Comparison of ENCODE assay signal across 7 cellular contexts in the genomic region with DNA sequence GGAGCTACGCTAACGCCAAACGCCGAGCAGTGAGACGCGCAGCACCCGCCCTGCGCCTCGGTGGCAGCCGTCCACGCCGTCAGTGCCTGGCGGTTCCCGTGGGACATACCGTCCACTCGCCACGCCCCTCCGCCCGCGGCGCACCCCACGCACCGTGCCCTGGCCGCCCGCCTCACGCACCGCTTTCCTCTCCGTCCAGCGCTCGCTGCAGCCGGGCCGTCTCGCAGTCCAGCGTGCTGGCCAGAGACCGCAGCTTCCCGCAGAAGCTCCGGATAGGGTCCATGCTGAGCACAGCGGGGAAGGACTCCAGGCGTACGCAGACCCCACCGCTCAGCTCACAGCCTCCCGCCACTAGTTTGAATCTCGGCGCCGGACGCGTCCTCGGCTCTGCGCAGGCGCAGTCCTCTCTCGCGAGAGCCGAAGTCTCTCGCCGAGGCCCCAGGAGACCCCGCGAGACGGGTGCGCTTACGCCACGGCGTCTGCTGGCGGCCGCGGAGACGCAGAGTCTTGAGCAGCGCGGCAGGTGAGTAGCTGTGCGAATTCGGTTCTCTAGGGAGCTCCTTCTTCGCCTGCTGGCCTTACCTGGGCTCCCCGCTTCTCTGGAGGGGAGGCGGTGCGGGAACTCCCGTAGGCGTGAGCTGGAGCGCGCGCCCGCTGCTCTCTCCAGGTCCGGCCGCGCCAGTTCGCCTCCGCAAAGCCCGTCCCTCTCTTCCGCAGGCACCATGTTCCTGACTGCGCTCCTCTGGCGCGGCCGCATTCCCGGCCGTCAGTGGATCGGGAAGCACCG.
DNase-seq lines count a peak whose midpoint lies in the region; ATAC-seq and TF ChIP-seq lines count a peak whose summit lies in the region.

A gene (plus strand): TSS at position 464 of the 787 bp plus-strand sequence. CDS start 259 bp downstream, at position 723.
A gene (minus strand): TSS at position 358 of the 787 bp plus-strand sequence. CDS start 75 bp downstream, at position 283.

- TF ChIP-seq CTCF in retinal pigment epithelial cell (conservative IDR thresholded peaks at IDR 0.05; ENCODE audit: low read depth, low read length) = no peak

- peak; percentile 98 for TF ChIP-seq POLR2A in GM18505 (IDR thresholded peaks at IDR 0.05; ENCODE audit: borderline replicate concordance, extremely low read depth, insufficient read depth, insufficient read length)

- H3K4me3 ChIP-seq in retinal pigment epithelial cell (ENCODE audit: low read length) = peak within 1 kb of the TSS; percentile 90

- DNase-seq in NCI-H2029 (lab: John Stamatoyannopoulos, UW) (peak; percentile 87), T-helper 9 cell (peak; percentile 89), astrocyte of the hippocampus (ENCODE audit: low read depth, low spot score) (peak; percentile 98), hippocampal formation (lab: John Stamatoyannopoulos, UW) (peak; percentile 77 to 89), retinal pigment epithelial cell (ENCODE audit: low read depth) (peak; percentile 67)

- ATAC-seq in GM18505 (IDR thresholded peaks at IDR 0.05; ENCODE audit: unreplicated experiment) (peak; percentile 93), HG02973 (IDR thresholded peaks at IDR 0.05; ENCODE audit: unreplicated experiment) (peak; percentile 85)

Comparison
In these comparisons a context has a peak if more than half of its experiments do, and no peak if none do; other contexts are left out.
1. Peak in every context shown above with its lines: DNase-seq, ATAC-seq and H3K4me3 ChIP-seq.